In the genomic region with DNA sequence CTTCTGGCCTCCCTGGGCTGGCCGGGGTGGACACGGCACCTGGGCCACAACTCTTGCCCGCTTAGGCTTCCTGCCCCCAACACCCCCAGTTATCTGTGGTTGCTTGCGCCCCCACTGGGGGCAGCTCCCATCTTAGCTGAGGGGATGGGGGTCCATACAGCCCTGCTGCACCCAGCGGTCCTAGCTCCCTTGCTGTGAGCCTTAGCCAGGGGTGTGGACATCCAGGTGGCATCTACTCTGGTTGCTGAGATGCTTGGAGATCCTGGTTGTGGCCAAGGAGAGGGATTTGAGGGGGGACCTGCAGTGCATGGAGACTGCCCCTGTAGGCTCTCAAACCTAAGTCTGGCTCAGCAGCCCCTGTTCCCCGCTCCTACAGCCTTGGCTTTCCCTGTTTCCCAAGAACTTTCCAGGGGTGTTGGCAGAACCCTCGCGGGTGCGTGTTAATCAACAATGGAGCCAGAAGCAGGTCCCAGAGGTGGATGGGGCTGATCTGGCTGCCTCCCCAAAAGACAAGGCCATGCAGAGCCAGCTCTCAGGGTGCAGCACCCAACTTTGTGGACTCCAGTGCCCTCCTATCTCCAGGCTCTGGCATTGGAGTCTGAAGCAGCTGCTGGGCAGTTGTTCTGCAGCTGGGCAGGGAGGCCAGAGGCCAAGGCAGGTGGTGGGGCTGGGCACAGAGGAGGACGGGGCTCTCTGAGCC, we compare ENCODE assay signal across 24 cellular contexts. TPM values are rescaled to one million over a fixed set of nuclear protein-coding genes. Genes with fewer than 3 reads are reported as not detected.
DNase-seq lines count a peak whose midpoint lies in the region; ATAC-seq and TF ChIP-seq lines count a peak whose summit lies in the region.
"Had no signal": no experiment of that assay in that cellular context is flagged by ENCODE, and none has a peak within 500 bp of the region (broad histone marks: within the 10 kb centered on the region; RNA-seq: fewer than 3 reads in every experiment).

No MANE protein-coding gene starts in this region.

- CTCF ChIA-PET in activated CD8-positive, alpha-beta T cell treated with anti-CD3 and anti-CD28 coated beads, Interleukin-2, amount 10 ng/mL, durations not matched to agents 7 days and 5 days (lab: Charles Lee) = interaction anchor here (1.0 kb wide), 1 partner anchor 85 kb away, joined by 3 read pairs; no protein-coding TSS in a partner anchor
- CTCF ChIA-PET in activated CD8-positive, alpha-beta T cell treated with anti-CD3 and anti-CD28 coated beads for 36 hours (lab: Charles Lee) = interaction anchor here (6.9 kb wide), 1 partner anchor 84 kb away, joined by 46 read pairs; no protein-coding TSS in a partner anchor

- DNase-seq in activated CD8-positive, alpha-beta T cell treated with anti-CD3 and anti-CD28 coated beads, Interleukin-2, amount 10 ng/mL, durations not matched to agents 7 days and 5 days = no peak
- DNase-seq in activated CD8-positive, alpha-beta T cell treated with anti-CD3 and anti-CD28 coated beads for 36 hours = no peak
- DNase-seq in CD14-positive monocyte (ENCODE audit: low spot score) (no peak), sciatic nerve (ENCODE audit: low spot score) (no peak), putamen (ENCODE audit: low spot score) (no peak)
- no peak for DNase-seq in central memory CD8-positive, alpha-beta T cell (ENCODE audit: low spot score in 2 of 2)
- DNase-seq in naive thymus-derived CD8-positive, alpha-beta T cell = peak in 1 of 10 donors; percentile 52
- DNase-seq in stimulated activated CD4-positive, alpha-beta T cell treated with anti-CD3 and anti-CD28 coated beads, Interleukin-4, amount 100 ng/mL, for 1 hour = no peak
- DNase-seq: activated CD4-positive, CD25-positive, alpha-beta regulatory T cell treated with anti-CD3 and anti-CD28 coated beads, Interleukin-2, amount 50 U/mL, for 72 hours; activated CD8-positive, alpha-beta memory T cell treated with anti-CD3 and anti-CD28 coated beads, Interleukin-2, amount 50 U/mL, for 48 hours; activated gamma-delta T cell; anterior cingulate cortex; caudate nucleus; DMS153; erythroblast; foreskin fibroblast; GOT3; NCI-H526 treated with DMSO at 0.1 percent for 48 hours; uterus had no signal

- ATAC-seq in activated CD8-positive, alpha-beta T cell treated with anti-CD3 and anti-CD28 coated beads, Interleukin-2, amount 10 ng/mL, durations not matched to agents 7 days and 5 days = no peak
- ATAC-seq in activated CD8-positive, alpha-beta T cell treated with anti-CD3 and anti-CD28 coated beads for 36 hours = no peak
- ATAC-seq in central memory CD8-positive, alpha-beta T cell (replicated peaks; ENCODE audit: extremely low read depth, poor library complexity, severe bottlenecking) = no peak
- no peak for ATAC-seq in naive thymus-derived CD8-positive, alpha-beta T cell
- no peak for ATAC-seq in sciatic nerve
- ATAC-seq: pancreas had no signal

- peaks cover 40% of the 10 kb centered on the region for H3K4me1 Mint-ChIP-seq in activated CD8-positive, alpha-beta T cell treated with anti-CD3 and anti-CD28 coated beads, Interleukin-2, amount 10 ng/mL, durations not matched to agents 7 days and 5 days (ENCODE audit: low read depth)
- peaks cover 23% of the 10 kb centered on the region for H3K4me1 Mint-ChIP-seq in activated CD8-positive, alpha-beta T cell treated with anti-CD3 and anti-CD28 coated beads for 36 hours (ENCODE audit: low read depth)
- H3K4me1 Mint-ChIP-seq in CD14-positive monocyte = peaks cover 35% of the 10 kb centered on the region
- peaks cover 24% of the 10 kb centered on the region for H3K4me1 Mint-ChIP-seq in central memory CD8-positive, alpha-beta T cell
- peaks cover 22 to 46% (median 39%) of the 10 kb centered on the region in 4 donors for H3K4me1 Mint-ChIP-seq in naive thymus-derived CD8-positive, alpha-beta T cell

- peak overlapping the region; percentile 90 for H3K4me3 Mint-ChIP-seq in activated CD8-positive, alpha-beta T cell treated with anti-CD3 and anti-CD28 coated beads, Interleukin-2, amount 10 ng/mL, durations not matched to agents 7 days and 5 days
- H3K4me3 Mint-ChIP-seq in activated CD8-positive, alpha-beta T cell treated with anti-CD3 and anti-CD28 coated beads for 36 hours = no peak overlapping the region
- peak overlapping the region; percentile 93 to 98 for H3K4me3 Mint-ChIP-seq in CD14-positive monocyte
- H3K4me3 Mint-ChIP-seq in central memory CD8-positive, alpha-beta T cell = peak overlapping the region; percentile 87
- H3K4me3 Mint-ChIP-seq in naive thymus-derived CD8-positive, alpha-beta T cell = peak overlapping the region in 9 of 10 donors; percentile 1 to 97 (median 95)

- intact Hi-C loops in activated CD8-positive, alpha-beta T cell treated with anti-CD3 and anti-CD28 coated beads for 36 hours (cut with micrococcal nuclease) = no loop called here
- intact Hi-C loops in CD14-positive monocyte (cut with micrococcal nuclease) (loop anchor here in 1 of 2 donors (5.0 kb wide), 1 partner anchor 34 kb away; no protein-coding TSS in a partner anchor), sciatic nerve (cut with DNase I) (no loop called here)

- H3K27ac Mint-ChIP-seq in activated CD8-positive, alpha-beta T cell treated with anti-CD3 and anti-CD28 coated beads, Interleukin-2, amount 10 ng/mL, durations not matched to agents 7 days and 5 days = peak overlapping the region; percentile 80
- no peak overlapping the region for H3K27ac Mint-ChIP-seq in activated CD8-positive, alpha-beta T cell treated with anti-CD3 and anti-CD28 coated beads for 36 hours
- peak overlapping the region in 4 of 7 donors; percentile 83 to 96 (median 90) for H3K27ac Mint-ChIP-seq in CD14-positive monocyte
- no peak overlapping the region for H3K27ac Mint-ChIP-seq in central memory CD8-positive, alpha-beta T cell (ENCODE audit: low read depth)
- H3K27ac Mint-ChIP-seq in naive thymus-derived CD8-positive, alpha-beta T cell = peak overlapping the region in 8 of 10 donors; percentile 61 to 92 (median 82)

- no peaks in the 10 kb centered on the region for H3K9me3 Mint-ChIP-seq in activated CD8-positive, alpha-beta T cell treated with anti-CD3 and anti-CD28 coated beads, Interleukin-2, amount 10 ng/mL, durations not matched to agents 7 days and 5 days (ENCODE audit: insufficient read depth)
- H3K9me3 Mint-ChIP-seq in activated CD8-positive, alpha-beta T cell treated with anti-CD3 and anti-CD28 coated beads for 36 hours = no peaks in the 10 kb centered on the region
- H3K9me3 Mint-ChIP-seq in CD14-positive monocyte = peaks cover 0 to 3% (median 0%) of the 10 kb centered on the region in 7 donors
- no peaks in the 10 kb centered on the region for H3K9me3 Mint-ChIP-seq in central memory CD8-positive, alpha-beta T cell
- H3K9me3 Mint-ChIP-seq in naive thymus-derived CD8-positive, alpha-beta T cell = no peaks in the 10 kb centered on the region

- H3K36me3 Mint-ChIP-seq in activated CD8-positive, alpha-beta T cell treated with anti-CD3 and anti-CD28 coated beads, Interleukin-2, amount 10 ng/mL, durations not matched to agents 7 days and 5 days (ENCODE audit: low read depth) = peaks cover 2% of the 10 kb centered on the region
- H3K36me3 Mint-ChIP-seq in activated CD8-positive, alpha-beta T cell treated with anti-CD3 and anti-CD28 coated beads for 36 hours (ENCODE audit: low read depth) = peaks cover 3% of the 10 kb centered on the region
- peaks cover 23 to 42% of the 10 kb centered on the region in 2 donors for H3K36me3 Mint-ChIP-seq in CD14-positive monocyte
- H3K36me3 Mint-ChIP-seq in central memory CD8-positive, alpha-beta T cell (ENCODE audit: insufficient read depth) = peaks cover 2% of the 10 kb centered on the region
- H3K36me3 Mint-ChIP-seq in naive thymus-derived CD8-positive, alpha-beta T cell = peaks cover 0 to 6% (median 4%) of the 10 kb centered on the region in 3 donors

- POLR2A ChIA-PET in activated CD8-positive, alpha-beta T cell treated with anti-CD3 and anti-CD28 coated beads, Interleukin-2, amount 10 ng/mL, durations not matched to agents 7 days and 5 days (lab: Charles Lee) = no interaction called here
- POLR2A ChIA-PET in activated CD8-positive, alpha-beta T cell treated with anti-CD3 and anti-CD28 coated beads for 36 hours (lab: Charles Lee) = no interaction called here
- POLR2A ChIA-PET in naive thymus-derived CD8-positive, alpha-beta T cell (lab: Charles Lee) = interaction anchor here (0.9 to 6.5 kb wide), 6 partner anchors 9 to 148 kb away, joined by 3 to 76 read pairs (median 4); a partner anchor contains a TSS

- no peak for TF ChIP-seq CTCF in activated CD8-positive, alpha-beta T cell treated with anti-CD3 and anti-CD28 coated beads for 36 hours (IDR thresholded peaks at IDR 0.05)
- TF ChIP-seq CTCF in CD14-positive monocyte (IDR thresholded peaks at IDR 0.05) = no peak

- H3K27me3 Mint-ChIP-seq in activated CD8-positive, alpha-beta T cell treated with anti-CD3 and anti-CD28 coated beads, Interleukin-2, amount 10 ng/mL, durations not matched to agents 7 days and 5 days (ENCODE audit: low read depth) = peaks cover 4% of the 10 kb centered on the region
- no peaks in the 10 kb centered on the region for H3K27me3 Mint-ChIP-seq in activated CD8-positive, alpha-beta T cell treated with anti-CD3 and anti-CD28 coated beads for 36 hours
- H3K27me3 Mint-ChIP-seq in CD14-positive monocyte (ENCODE audit: low read depth in 3 of 3) = peaks cover 9 to 13% (median 10%) of the 10 kb centered on the region in 3 donors
- peaks cover 16% of the 10 kb centered on the region for H3K27me3 Mint-ChIP-seq in central memory CD8-positive, alpha-beta T cell
- H3K27me3 Mint-ChIP-seq in naive thymus-derived CD8-positive, alpha-beta T cell = no peaks in the 10 kb centered on the region

RNA-seq across cellular contexts. Expression of a gene that starts 3.3 kb away (rescaled TPM):
- total RNA-seq in activated CD8-positive, alpha-beta T cell treated with anti-CD3 and anti-CD28 coated beads, Interleukin-2, amount 10 ng/mL, durations not matched to agents 7 days and 5 days = 10 to 100 TPM; 20.4 to 26.0 TPM
- 1 to 10 TPM; 8.7 to 9.5 TPM for total RNA-seq in activated CD8-positive, alpha-beta T cell treated with anti-CD3 and anti-CD28 coated beads for 36 hours
- polyA plus RNA-seq in CD14-positive monocyte = 10 to 100 TPM; 14.9 to 21.6 TPM
- 10 to 100 TPM; 23.5 to 25.1 TPM for total RNA-seq in naive thymus-derived CD8-positive, alpha-beta T cell
- polyA plus RNA-seq in naive thymus-derived CD8-positive, alpha-beta T cell = 10 to 100 TPM in 2 of 3 donors, 1 to 10 TPM in 1; 8.7 to 22.9 (median 10.4) TPM
- total RNA-seq in sciatic nerve = 6.2 TPM
- total RNA-seq: HT1080, lung microvascular endothelial cell had no signal

RNA-seq across cellular contexts. Expression of a gene that starts 3.8 kb away (rescaled TPM):
- total RNA-seq in activated CD8-positive, alpha-beta T cell treated with anti-CD3 and anti-CD28 coated beads, Interleukin-2, amount 10 ng/mL, durations not matched to agents 7 days and 5 days = not detected
- not detected for total RNA-seq in activated CD8-positive, alpha-beta T cell treated with anti-CD3 and anti-CD28 coated beads for 36 hours
- polyA plus RNA-seq in CD14-positive monocyte = not detected
- total RNA-seq in naive thymus-derived CD8-positive, alpha-beta T cell = under 1 TPM; 0.60 to 0.69 TPM
- not detected for polyA plus RNA-seq in naive thymus-derived CD8-positive, alpha-beta T cell
- total RNA-seq in sciatic nerve = not detected
- total RNA-seq: G401, lung microvascular endothelial cell, right lobe of liver had no signal

RNA-seq across cellular contexts. Expression of a gene that starts 47.6 kb away (rescaled TPM):
- total RNA-seq in activated CD8-positive, alpha-beta T cell treated with anti-CD3 and anti-CD28 coated beads, Interleukin-2, amount 10 ng/mL, durations not matched to agents 7 days and 5 days = 10 to 100 TPM; 45.3 to 49.4 TPM
- total RNA-seq in activated CD8-positive, alpha-beta T cell treated with anti-CD3 and anti-CD28 coated beads for 36 hours = 10 to 100 TPM; 36.2 to 38.9 TPM
- polyA plus RNA-seq in CD14-positive monocyte = 10 to 100 TPM; 52.0 to 74.6 TPM
- total RNA-seq in naive thymus-derived CD8-positive, alpha-beta T cell = 10 to 100 TPM; 56.6 to 65.6 TPM
- 10 to 100 TPM; 49.0 to 68.3 (median 54.7) TPM for polyA plus RNA-seq in naive thymus-derived CD8-positive, alpha-beta T cell
- total RNA-seq in sciatic nerve = 41.0 TPM

Comparison
In these comparisons a context has a peak if more than half of its experiments do, and no peak if none do; other contexts are left out.
1. H3K27ac Mint-ChIP-seq: peak in activated CD8-positive, alpha-beta T cell treated with anti-CD3 and anti-CD28 coated beads, Interleukin-2, amount 10 ng/mL, durations not matched to agents 7 days and 5 days (single experiment), CD14-positive monocyte (4 of 7) and naive thymus-derived CD8-positive, alpha-beta T cell (8 of 10); none in activated CD8-positive, alpha-beta T cell treated with anti-CD3 and anti-CD28 coated beads for 36 hours (single experiment) and central memory CD8-positive, alpha-beta T cell (single experiment).